ENCODE assay signal across 9 cellular contexts in genomic region chr5:90161399-90161798, GRCh38.
DNase-seq lines count a peak whose midpoint lies in the region; ATAC-seq and TF ChIP-seq lines count a peak whose summit lies in the region.
"Had no signal": no experiment of that assay in that cellular context is flagged by ENCODE, and none has a peak within 500 bp of the region (broad histone marks: within the 10 kb centered on the region; RNA-seq: fewer than 3 reads in every experiment).

No MANE protein-coding gene starts in this region.

- intact Hi-C loops in Panc1 (cut with micrococcal nuclease; ENCODE audit: unreplicated experiment) = no loop called here
- intact Hi-C loops in spleen (cut with DNase I; ENCODE audit: low total_unique reads) = loop anchor here (10.0 kb wide), 1 partner anchor 1437 kb away; no protein-coding TSS in a partner anchor
- intact Hi-C loops in esophagus muscularis mucosa (cut with DNase I) = no loop called here

- POLR2A ChIA-PET in Panc1 (lab: Charles Lee) = no interaction called here

- H3K4me3 ChIP-seq in Panc1 (ENCODE audit: low read depth in 2 of 2, low read length in 2 of 2) (no peak overlapping the region), cardiac muscle cell (no peak overlapping the region), spleen (no peak overlapping the region), esophagus muscularis mucosa (no peak overlapping the region)
- H3K4me3 ChIP-seq: ascending aorta had no signal

- no peaks in the 10 kb centered on the region for H3K27me3 ChIP-seq in Panc1 (ENCODE audit: control insufficient read depth, insufficient read depth, low read length)
- no peaks in the 10 kb centered on the region for H3K27me3 ChIP-seq in cardiac muscle cell
- no peaks in the 10 kb centered on the region for H3K27me3 ChIP-seq in spleen (replicated peaks in 1 of 7)
- no peaks in the 10 kb centered on the region for H3K27me3 ChIP-seq in esophagus muscularis mucosa
- H3K27me3 ChIP-seq: ascending aorta had no signal

- TF ChIP-seq EP300 in esophagus muscularis mucosa (IDR thresholded peaks at IDR 0.05) = no peak

- no peak for TF ChIP-seq POLR2A in spleen (IDR thresholded peaks at IDR 0.05)
- no peak for TF ChIP-seq POLR2A in esophagus muscularis mucosa (IDR thresholded peaks at IDR 0.05; ENCODE audit: low read depth)

- H3K9me3 ChIP-seq in Panc1 (ENCODE audit: control insufficient read depth, insufficient read depth, low read depth, low read length) = no peaks in the 10 kb centered on the region
- H3K9me3 ChIP-seq in cardiac muscle cell (ENCODE audit: low read depth) = no peaks in the 10 kb centered on the region
- H3K9me3 ChIP-seq in spleen = no peaks in the 10 kb centered on the region
- no peaks in the 10 kb centered on the region for H3K9me3 ChIP-seq in esophagus muscularis mucosa
- H3K9me3 ChIP-seq: ascending aorta had no signal

- in situ Hi-C loops in Panc1 (cut with HindIII; ENCODE audit: low pct_unique_long_range_greater_than_20kb, low sequenced_read_pairs) = no loop called here

- no TSS peak for BruUV-seq in Panc1 (replicated peaks; lab: Mats Ljungman, UMichigan)

- 25 to 36% (median 31%) methylated on average over 4 of the region's 4 CpGs for WGBS in spleen, 5 donors
- 59% methylated on average over 4 of the region's 4 CpGs for WGBS in esophagus muscularis mucosa

- ATAC-seq in GM21786 (IDR thresholded peaks at IDR 0.05; ENCODE audit: unreplicated experiment) (peak; percentile 83), Panc1 (no peak), GM18519 (IDR thresholded peaks at IDR 0.05; ENCODE audit: low FRiP score, unreplicated experiment) (no peak)

- no peak overlapping the region for H3K27ac ChIP-seq in Panc1 (ENCODE audit: low read length)
- no peak overlapping the region for H3K27ac ChIP-seq in cardiac muscle cell
- H3K27ac ChIP-seq in spleen = no peak overlapping the region
- no peak overlapping the region for H3K27ac ChIP-seq in esophagus muscularis mucosa (replicated peaks in 1 of 4)
- H3K27ac ChIP-seq: ascending aorta had no signal

- TF ChIP-seq CTCF in Panc1 (IDR thresholded peaks at IDR 0.05) = peak; percentile 36; the same call in 1 of the 2 replicates
- TF ChIP-seq CTCF in cardiac muscle cell (IDR thresholded peaks at IDR 0.05; ENCODE audit: low read depth, low read length) = peak; percentile 70
- TF ChIP-seq CTCF in spleen (IDR thresholded peaks at IDR 0.05 in 8 of 11, conservative IDR thresholded peaks at IDR 0.05 in 3 of 11) = peak in 3 of 11 experiments; percentile 18 to 29 (median 27)
- TF ChIP-seq CTCF in esophagus muscularis mucosa (IDR thresholded peaks at IDR 0.05) = peak in 1 of 3 experiments; percentile 20

- H3K36me3 ChIP-seq in Panc1 (ENCODE audit: control insufficient read depth, insufficient read depth, low read length) = no peaks in the 10 kb centered on the region
- H3K36me3 ChIP-seq in cardiac muscle cell = no peaks in the 10 kb centered on the region
- no peaks in the 10 kb centered on the region for H3K36me3 ChIP-seq in spleen
- H3K36me3 ChIP-seq in esophagus muscularis mucosa = no peaks in the 10 kb centered on the region
- H3K36me3 ChIP-seq: ascending aorta had no signal

- H3K4me1 ChIP-seq in Panc1 (ENCODE audit: control insufficient read depth, insufficient read depth, low read length) (no peaks in the 10 kb centered on the region), cardiac muscle cell (ENCODE audit: low read depth) (peaks cover 12% of the 10 kb centered on the region), spleen (peaks cover 0 to 9% (median 0%) of the 10 kb centered on the region in 6 donors), esophagus muscularis mucosa (no peaks in the 10 kb centered on the region)
- H3K4me1 ChIP-seq: ascending aorta had no signal

- CTCF ChIA-PET in Panc1 (lab: Charles Lee) = no interaction called here

- DNase-seq in COLO829 (ENCODE audit: low spot score) (peak; percentile 9), Panc1 (ENCODE audit: low read depth, low spot score) (no peak), cardiac muscle cell (ENCODE audit: low read depth in 1 of 2, low spot score in 1 of 2) (peak; percentile 78 to 96), spleen (peak; percentile 78), esophagus muscularis mucosa (ENCODE audit: extremely low spot score) (no peak), T-helper 9 cell (no peak)

Comparison
In these comparisons a context has a peak if more than half of its experiments do, and no peak if none do; other contexts are left out.
1. DNase-seq: peak in COLO829 (single experiment), cardiac muscle cell (2 of 2) and spleen (single experiment); none in Panc1 (single experiment), esophagus muscularis mucosa (single experiment) and T-helper 9 cell (single experiment).